Comparison of ENCODE assay signal across 31 cellular contexts in the genomic region with DNA sequence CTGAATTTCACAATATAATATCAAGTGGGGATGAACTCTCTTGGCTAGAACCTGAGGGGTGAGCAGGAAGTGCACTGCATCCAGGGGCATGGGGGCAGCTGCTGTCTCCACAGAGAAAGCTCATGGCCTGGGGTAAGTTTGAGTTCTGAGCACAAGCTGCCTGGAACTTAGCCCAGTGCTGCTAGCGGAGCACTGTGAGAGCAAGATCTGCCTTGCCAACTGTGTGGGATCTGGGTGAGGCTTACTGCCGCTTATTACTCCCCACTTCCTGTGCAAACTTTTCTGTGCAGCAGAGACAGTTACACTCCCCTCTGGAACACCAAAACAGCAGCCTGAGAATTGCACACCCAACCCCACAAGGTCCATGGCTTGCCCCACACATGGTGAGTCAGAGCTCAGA.
DNase-seq lines count a peak whose midpoint lies in the region; ATAC-seq, FAIRE-seq and TF ChIP-seq lines count a peak whose summit lies in the region.
"Had no signal": no experiment of that assay in that cellular context is flagged by ENCODE, and none has a peak within 500 bp of the region (broad histone marks: within the 10 kb centered on the region; RNA-seq: fewer than 3 reads in every experiment).

No MANE protein-coding gene starts in this region.

- no peak overlapping the region for H4K8ac ChIP-seq in H1 (ENCODE audit: extremely low read depth, insufficient read depth, low read length)

- no peaks in the 10 kb centered on the region for H4K20me1 ChIP-seq in H1 (replicated peaks in 1 of 2; ENCODE audit: control insufficient read depth in 1 of 2, insufficient read depth in 2 of 2, low read length in 2 of 2)

- no peaks in the 10 kb centered on the region for H3K4me1 Mint-ChIP-seq in Calu3 (ENCODE audit: low read depth, unreplicated experiment)
- H3K4me1 Mint-ChIP-seq: activated T-helper 17 cell treated with anti-CD3 and anti-CD28 coated beads, Interleukin-2, amount 50 U/mL, for 72 hours; central memory CD8-positive, alpha-beta T cell; neural crest cell had no signal

- FAIRE-seq in H1 (lab: Jason Lieb, UNC): no peak
- FAIRE-seq: endothelial cell of umbilical vein had no signal

- no peak overlapping the region for H4K5ac ChIP-seq in H1 (ENCODE audit: insufficient read length, low read depth, low read length)

- H3K4me2 ChIP-seq in H1 (ENCODE audit: insufficient read depth in 1 of 2, low read depth in 2 of 2, low read length in 2 of 2): no peak overlapping the region

- H3K9me3 Mint-ChIP-seq in Calu3 (ENCODE audit: low read depth, unreplicated experiment): peaks cover 7% of the 10 kb centered on the region
- H3K9me3 Mint-ChIP-seq: neural crest cell had no signal

- H4K91ac ChIP-seq in H1 (replicated peaks; ENCODE audit: insufficient read length, low read length): peak overlapping the region; percentile 8

- TF ChIP-seq CTCF in H1 (IDR thresholded peaks at IDR 0.05; ENCODE audit: control extremely low read depth in 1 of 3, insufficient read depth in 1 of 3, low read depth in 1 of 3, low read length in 3 of 3) (no peak), Calu3 (IDR thresholded peaks at IDR 0.05; ENCODE audit: unreplicated experiment) (no peak)

- ATAC-seq in HG03460 (IDR thresholded peaks at IDR 0.05; ENCODE audit: unreplicated experiment): no peak
- ATAC-seq: activated CD8-positive, alpha-beta T cell treated with anti-CD3 and anti-CD28 coated beads for 36 hours; activated naive CD4-positive, alpha-beta T cell treated with anti-CD3 and anti-CD28 coated beads, Interleukin-2, amount 50 U/mL, for 72 hours; activated T-helper 17 cell treated with anti-CD3 and anti-CD28 coated beads, Interleukin-2, amount 50 U/mL, for 72 hours; mucosa of descending colon had no signal

- H3K27me3 Mint-ChIP-seq in Calu3 (ENCODE audit: unreplicated experiment): no peaks in the 10 kb centered on the region
- H3K27me3 Mint-ChIP-seq: activated CD8-positive, alpha-beta T cell treated with anti-CD3 and anti-CD28 coated beads for 36 hours; activated T-helper 17 cell treated with anti-CD3 and anti-CD28 coated beads, Interleukin-2, amount 50 U/mL, for 72 hours; central memory CD8-positive, alpha-beta T cell had no signal

- WGBS in H1 (ENCODE audit: extremely low coverage in 1 of 2, insufficient coverage in 1 of 2, insufficient read length in 1 of 2, insufficient replicate concordance in 2 of 2, low coverage in 1 of 2, low lambda C conversion rate in 2 of 2, missing lambda C conversion rate in 1 of 2), 2 experiments: 95% methylated on average over 2 of the region's 2 CpGs; no CpG with 5 or more reads in 1 of the 2 experiments

- H3K27ac Mint-ChIP-seq in Calu3 (ENCODE audit: unreplicated experiment): no peak overlapping the region
- H3K27ac Mint-ChIP-seq: activated CD8-positive, alpha-beta T cell treated with anti-CD3 and anti-CD28 coated beads for 36 hours; activated naive CD4-positive, alpha-beta T cell treated with anti-CD3 and anti-CD28 coated beads, Interleukin-2, amount 50 U/mL, for 72 hours; activated T-helper 17 cell treated with anti-CD3 and anti-CD28 coated beads, Interleukin-2, amount 50 U/mL, for 72 hours; T-helper 1 cell treated with Interleukin-12 subunit alpha and Interleukin-12 subunit beta and Interleukin-4 antibody, amounts not matched to agents 30 μg/mL and 1 μg/mL, for 36 hours had no signal

- no peak overlapping the region for H3K4ac ChIP-seq in H1 (replicated peaks; ENCODE audit: insufficient read length, low read depth, low read length)

- no peaks in the 10 kb centered on the region for H3K36me3 Mint-ChIP-seq in Calu3 (ENCODE audit: insufficient read depth, unreplicated experiment)

- H3K79me1 ChIP-seq in H1 (ENCODE audit: low read depth, low read length): no peaks in the 10 kb centered on the region

- no peaks in the 10 kb centered on the region for H3K23me2 ChIP-seq in H1 (ENCODE audit: low read depth, low read length)

- POLR2A ChIA-PET in H1 (lab: Charles Lee; ENCODE audit: partially characterized antibody): interaction anchor here (0.6 to 1.0 kb wide), 2 partner anchors 10 to 152 kb away, joined by 3 to 4 read pairs; no protein-coding TSS in a partner anchor

- no peak overlapping the region for H3K4me3 ChIP-seq in H1 (ENCODE audit: extremely low read depth in 1 of 4, insufficient read depth in 2 of 4, low read depth in 3 of 4, low read length in 4 of 4)
- H3K4me3 ChIP-seq: ascending aorta, dorsolateral prefrontal cortex, lower lobe of right lung, mucosa of descending colon, thoracic aorta, uterus had no signal

- H2AFZ ChIP-seq in H1 (ENCODE audit: low read length): 0 out of 2 replicates have a peak overlapping the region, but pooled peaks have one; percentile 40

- no peak overlapping the region for H3K23ac ChIP-seq in H1 (ENCODE audit: insufficient read length)

- no peak for TF ChIP-seq EP300 in H1 (IDR thresholded peaks at IDR 0.05; ENCODE audit: borderline replicate concordance in 1 of 2, low read depth in 2 of 2, low read length in 2 of 2)

- peak overlapping the region; percentile 8; the same call in 1 of the 2 replicates for H2BK15ac ChIP-seq in H1 (ENCODE audit: low read length)

- no peaks in the 10 kb centered on the region for H3K79me2 ChIP-seq in H1 (ENCODE audit: control insufficient read depth in 1 of 2, insufficient read depth in 2 of 2, low read length in 2 of 2)

- H2BK12ac ChIP-seq in H1 (ENCODE audit: low read depth, low read length): no peak overlapping the region

- no peaks in the 10 kb centered on the region for H3K27me3 ChIP-seq in H1 (replicated peaks in 1 of 4; ENCODE audit: control insufficient read depth in 3 of 4, extremely low read depth in 1 of 4, insufficient read depth in 3 of 4, low read length in 3 of 4)
- H3K27me3 ChIP-seq: ascending aorta, dorsolateral prefrontal cortex, uterus had no signal

- no peak overlapping the region for H3K9ac ChIP-seq in H1 (replicated peaks in 1 of 4; ENCODE audit: extremely low read depth in 1 of 4, low read depth in 3 of 4, low read length in 3 of 4)

- H3K4me3 Mint-ChIP-seq in Calu3 (ENCODE audit: low read depth, unreplicated experiment): no peak overlapping the region
- H3K4me3 Mint-ChIP-seq: activated CD8-positive, alpha-beta T cell treated with anti-CD3 and anti-CD28 coated beads for 36 hours; activated T-helper 17 cell treated with anti-CD3 and anti-CD28 coated beads, Interleukin-2, amount 50 U/mL, for 72 hours; central memory CD8-positive, alpha-beta T cell; neural crest cell; T-helper 1 cell treated with Interleukin-12 subunit alpha and Interleukin-12 subunit beta and Interleukin-4 antibody, amounts not matched to agents 30 μg/mL and 1 μg/mL, for 36 hours had no signal

- no peaks in the 10 kb centered on the region for H3K4me1 ChIP-seq in H1 (replicated peaks in 1 of 4; ENCODE audit: control insufficient read depth in 3 of 4, insufficient read depth in 4 of 4, low read length in 3 of 4)
- H3K4me1 ChIP-seq: ascending aorta, lower lobe of right lung, uterus had no signal

- H3K56ac ChIP-seq in H1 (replicated peaks; ENCODE audit: insufficient read length, low read depth, low read length): no peak overlapping the region

- intact Hi-C loops in Calu3 (cut with micrococcal nuclease; ENCODE audit: unreplicated experiment): no loop called here

- peak overlapping the region; percentile 52; the same call in 1 of the 2 replicates for H2BK5ac ChIP-seq in H1 (ENCODE audit: low read depth, low read length)

- CTCF ChIA-PET in H1 (lab: Charles Lee; ENCODE audit: partially characterized antibody) (interaction anchor here (1.1 to 1.3 kb wide), 2 partner anchors 10 to 47 kb away, joined by 3 to 4 read pairs; no protein-coding TSS in a partner anchor), Calu3 (lab: Charles Lee) (no interaction called here)

- TF ChIP-seq RAD21 in H1 (IDR thresholded peaks at IDR 0.05 in 1 of 2, conservative IDR thresholded peaks at IDR 0.05 in 1 of 2; ENCODE audit: low read depth in 2 of 2, low read length in 2 of 2): no peak

- H3K27ac ChIP-seq in H1 (ENCODE audit: low read depth, low read length): no peak overlapping the region
- H3K27ac ChIP-seq: C4-2B, dorsolateral prefrontal cortex, lower lobe of right lung, thoracic aorta, uterus had no signal

- H3K36me3 ChIP-seq in H1 (ENCODE audit: control insufficient read depth in 2 of 4, insufficient read depth in 4 of 4, low read length in 3 of 4): no peaks in the 10 kb centered on the region
- H3K36me3 ChIP-seq: ascending aorta, lower lobe of right lung, thoracic aorta, uterus had no signal

- BruUV-seq in Calu3 (replicated peaks; lab: Mats Ljungman, UMichigan): no TSS peak

- no peak for TF ChIP-seq POLR2A in H1 (IDR thresholded peaks at IDR 0.05; ENCODE audit: control extremely low read depth in 1 of 2, low read depth in 2 of 2, low read length in 2 of 2)

- no peaks in the 10 kb centered on the region for H3K9me3 ChIP-seq in H1 (ENCODE audit: insufficient read depth in 2 of 2, low read depth in 1 of 2, low read length in 1 of 2)
- H3K9me3 ChIP-seq: ascending aorta, lower lobe of right lung, mucosa of descending colon, thoracic aorta, uterus had no signal

- H2AK5ac ChIP-seq in H1 (ENCODE audit: low read depth, low read length): no peak overlapping the region

- H3K14ac ChIP-seq in H1 (ENCODE audit: insufficient read length): no peak overlapping the region

- H2BK20ac ChIP-seq in H1 (ENCODE audit: low read length): peak overlapping the region; percentile 93; the same call in 1 of the 2 replicates

- 0 out of 2 replicates have a peak overlapping the region, but pooled peaks have one; percentile 20 for H3K18ac ChIP-seq in H1 (ENCODE audit: extremely low read depth, low read length)

- no peak overlapping the region for H2BK120ac ChIP-seq in H1 (replicated peaks; ENCODE audit: low read depth, low read length)

- DNase-seq in HT1080 (ENCODE audit: low read depth) (peak; percentile 60), NCI-H69 (lab: John Stamatoyannopoulos, UW) (peak; percentile 8), H1 (ENCODE audit: low read depth in 1 of 2, low spot score in 2 of 2) (no peak), renal cortical epithelial cell (ENCODE audit: low read depth) (peak; percentile 37), Calu3 (no peak), UCSD-AML1 (lab: John Stamatoyannopoulos, UW; ENCODE audit: unreplicated experiment) (no peak), ecto neural progenitor cell (ENCODE audit: low spot score) (no peak)
- DNase-seq: activated CD4-positive, CD25-positive, alpha-beta regulatory T cell treated with anti-CD3 and anti-CD28 coated beads, Interleukin-2, amount 50 U/mL, for 72 hours; activated CD8-positive, alpha-beta T cell treated with anti-CD3 and anti-CD28 coated beads for 36 hours; HCEC 1CT; KG1; kidney glomerular epithelial cell; lower lobe of right lung; mucosa of descending colon; NCI-H1092; NCI-H2029 treated with DMSO at 0.1 percent for 48 hours; NCI-H226; NCI-H774; stimulated activated naive CD4-positive, alpha-beta T cell treated with Interleukin-2 at 50 U/mL for 16 hours; uterus had no signal

TF ChIP-seq in H1, 55 proteins besides CTCF, POLR2A, EP300 and RAD21 (continues in another document):
- TF ChIP-seq RFX5 (IDR thresholded peaks at IDR 0.05; ENCODE audit: borderline replicate concordance, low read depth, low read length) (no peak), TAF1 (IDR thresholded peaks at IDR 0.05; ENCODE audit: low read depth, low read length) (no peak), KDM4A (IDR thresholded peaks at IDR 0.05; ENCODE audit: low read depth, low read length, severe bottlenecking) (no peak), POU5F1 (IDR thresholded peaks at IDR 0.05; ENCODE audit: low read depth, low read length) (no peak), CTBP2 (IDR thresholded peaks at IDR 0.05; ENCODE audit: borderline replicate concordance, insufficient read depth, insufficient read length, low read length) (no peak)

Comparison
In these comparisons a context has a peak if more than half of its experiments do, and no peak if none do; other contexts are left out.
1. DNase-seq: peak in HT1080 (single experiment), NCI-H69 (single experiment) and renal cortical epithelial cell (single experiment); none in H1 (0 of 2), Calu3 (single experiment), UCSD-AML1 (single experiment) and ecto neural progenitor cell (single experiment).